In the genomic region with DNA sequence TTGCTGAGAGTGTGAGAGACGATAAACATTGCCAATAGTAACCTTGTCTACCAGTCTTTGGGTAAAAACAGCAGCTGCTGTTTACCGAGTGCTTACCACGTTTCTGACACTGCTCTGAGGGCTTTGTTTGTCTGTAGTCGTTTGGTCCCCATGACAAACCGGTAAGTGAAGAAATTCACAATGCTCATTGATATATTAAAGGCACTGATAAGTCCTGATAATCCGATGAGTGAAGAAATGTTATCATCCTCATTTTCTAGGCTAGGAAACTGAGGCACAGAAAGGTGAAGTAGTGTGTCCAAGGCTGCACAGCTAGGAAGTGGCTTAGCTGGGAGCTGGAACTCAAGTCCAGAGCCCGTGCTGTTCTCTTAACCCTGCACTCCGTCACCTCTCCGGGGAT, we compare ENCODE assay signal across 1 cellular context.
TF ChIP-seq lines count a peak whose summit lies in the region.

No MANE protein-coding gene starts in this region.

TF ChIP-seq in K562, 482 proteins besides CTCF, POLR2A, EP300 and RAD21 (continued from another document):
- TF ChIP-seq SRSF1 (IDR thresholded peaks at IDR 0.05; ENCODE audit: low read depth, low read length) (no peak), ZBTB1 (CRISPR knock-in tag; IDR thresholded peaks at IDR 0.05; ENCODE audit: borderline replicate concordance, low read depth) (no peak)
